31 cellular contexts compared by ENCODE assay signal in genomic region chr7:124397134-124397533, GRCh38.
"Had no signal": no experiment of that assay in that cellular context is flagged by ENCODE, and none has a peak within 500 bp of the region (broad histone marks: within the 10 kb centered on the region; RNA-seq: fewer than 3 reads in every experiment).

No MANE protein-coding gene starts in this region.

- H3K4me3 ChIP-seq: adrenal gland, body of pancreas, heart left ventricle had no signal

- ATAC-seq: activated CD4-positive, alpha-beta T cell treated with anti-CD3 and anti-CD28 coated beads for 36 hours; activated CD8-positive, alpha-beta memory T cell treated with anti-CD3 and anti-CD28 coated beads, Interleukin-2, amount 10 ng/mL, durations not matched to agents 7 days and 5 days; activated CD8-positive, alpha-beta T cell treated with anti-CD3 and anti-CD28 coated beads, Interleukin-2, amount 10 ng/mL, durations not matched to agents 7 days and 5 days; activated naive CD8-positive, alpha-beta T cell treated with anti-CD3 and anti-CD28 coated beads, Interleukin-2, amount 50 U/mL, for 24 hours; body of pancreas; heart left ventricle had no signal

- FAIRE-seq: colon, endometrium, endothelial cell of umbilical vein, frontal cortex had no signal

- H3K9me3 ChIP-seq: adrenal gland, body of pancreas, heart left ventricle had no signal

- H3K27ac ChIP-seq: adrenal gland, body of pancreas, epithelial cell of prostate, heart left ventricle had no signal

- DNase-seq: activated CD4-positive, alpha-beta memory T cell treated with anti-CD3 and anti-CD28 coated beads for 36 hours; activated CD4-positive, alpha-beta T cell treated with anti-CD3 and anti-CD28 coated beads for 36 hours; activated CD4-positive, alpha-beta T cell treated with anti-CD3 and anti-CD28 coated beads, Interleukin-2, amount 10 ng/mL, durations not matched to agents 24 days and 14 days; activated CD4-positive, CD25-positive, alpha-beta regulatory T cell; activated CD4-positive, CD25-positive, alpha-beta regulatory T cell treated with anti-CD3 and anti-CD28 coated beads, Interleukin-2, amount 50 U/mL, for 72 hours; activated CD8-positive, alpha-beta memory T cell treated with anti-CD3 and anti-CD28 coated beads, Interleukin-2, amount 10 ng/mL, durations not matched to agents 7 days and 5 days; activated CD8-positive, alpha-beta memory T cell treated with anti-CD3 and anti-CD28 coated beads, Interleukin-2, amount 50 U/mL, for 4 hours; activated CD8-positive, alpha-beta T cell treated with anti-CD3 and anti-CD28 coated beads, Interleukin-2, amount 10 ng/mL, durations not matched to agents 7 days and 5 days; activated effector memory CD4-positive, alpha-beta T cell treated with anti-CD3 and anti-CD28 coated beads, Interleukin-2, amount 50 U/mL, for 16 hours; activated naive CD4-positive, alpha-beta T cell treated with anti-CD3 and anti-CD28 coated beads for 36 hours; activated naive CD8-positive, alpha-beta T cell treated with anti-CD3 and anti-CD28 coated beads for 36 hours; activated naive CD8-positive, alpha-beta T cell treated with anti-CD3 and anti-CD28 coated beads, Interleukin-2, amount 50 U/mL, for 24 hours; activated T-cell treated with anti-CD3 and anti-CD28 coated beads, Interleukin-2, amount 50 U/mL, for 1 hour; activated T-cell treated with anti-CD3 and anti-CD28 coated beads, Interleukin-2, amount 50 U/mL, for 48 hours; adrenal gland; amygdala; aorta; body of pancreas; caudate nucleus; cortex of kidney; dermis blood vessel endothelial cell; effector CD4-positive, alpha-beta T cell; foreskin fibroblast; glutamatergic neuron; heart left ventricle; T-helper 2 cell had no signal

- H3K4me1 ChIP-seq: adrenal gland, body of pancreas, heart left ventricle had no signal

- H3K36me3 ChIP-seq: adrenal gland, heart left ventricle had no signal

- H3K27me3 ChIP-seq: adrenal gland, body of pancreas, heart left ventricle had no signal
